ENCODE assay signal across 1 cellular context in genomic region chr22:40434101-40434500, GRCh38.
TF ChIP-seq lines count a peak whose summit lies in the region.

No MANE protein-coding gene starts in this region.

TF ChIP-seq in HCT116, 20 proteins besides CTCF, POLR2A, EP300 and RAD21 (continued from another document):
- no peak for TF ChIP-seq REST (IDR thresholded peaks at IDR 0.05; ENCODE audit: low read depth)
- no peak for TF ChIP-seq ZBTB33 (IDR thresholded peaks at IDR 0.05; ENCODE audit: extremely low read depth, insufficient replicate concordance, low read length)
